In the genomic region with DNA sequence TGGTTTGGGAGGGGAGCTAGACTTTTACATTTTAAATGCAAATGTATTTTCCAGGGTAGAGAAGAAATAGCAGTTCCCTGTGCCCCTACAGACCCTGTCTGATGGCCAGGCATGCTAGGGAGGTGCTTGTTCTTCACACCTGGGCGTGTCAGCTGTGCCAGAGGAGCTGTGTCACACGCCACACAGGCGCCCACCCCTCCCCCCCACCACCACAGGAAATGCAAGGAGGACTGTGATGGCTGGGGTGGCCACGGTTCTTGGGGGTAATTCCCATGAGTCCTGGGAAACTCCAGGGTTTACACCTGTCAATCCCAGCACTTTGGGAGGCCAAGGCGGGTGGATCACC, we compare ENCODE assay signal across 11 cellular contexts.
DNase-seq lines count a peak whose midpoint lies in the region; ATAC-seq and TF ChIP-seq lines count a peak whose summit lies in the region.
"Had no signal": no experiment of that assay in that cellular context is flagged by ENCODE, and none has a peak within 500 bp of the region (broad histone marks: within the 10 kb centered on the region; RNA-seq: fewer than 3 reads in every experiment).

No MANE protein-coding gene starts in this region.

- peak overlapping the region; percentile 22 for H3K4me3 Mint-ChIP-seq in CD8-positive, alpha-beta T cell
- peak overlapping the region in 1 of 3 donors; percentile 56 for H3K4me3 Mint-ChIP-seq in T-cell
- H3K4me3 Mint-ChIP-seq in natural killer cell: peak overlapping the region; percentile 77

- H3K27me3 Mint-ChIP-seq in CD8-positive, alpha-beta T cell (ENCODE audit: low read depth): no peaks in the 10 kb centered on the region
- H3K27me3 Mint-ChIP-seq in T-cell (no peaks in the 10 kb centered on the region), natural killer cell (ENCODE audit: low read depth in 2 of 2) (no peaks in the 10 kb centered on the region)

- H3K4me1 Mint-ChIP-seq in CD8-positive, alpha-beta T cell (ENCODE audit: low read depth): peaks cover 70% of the 10 kb centered on the region
- H3K4me1 Mint-ChIP-seq in T-cell: peaks cover 68 to 79% (median 72%) of the 10 kb centered on the region in 3 donors
- peaks cover 73 to 82% of the 10 kb centered on the region in 2 donors for H3K4me1 Mint-ChIP-seq in natural killer cell

- ATAC-seq in CD8-positive, alpha-beta T cell: peak; percentile 81
- ATAC-seq in T-cell (replicated peaks in 1 of 4) (peak; percentile 71 to 84 (median 75)), natural killer cell (peak; percentile 82 to 88 (median 88)), HG03520 (IDR thresholded peaks at IDR 0.05; ENCODE audit: unreplicated experiment) (no peak), GM19035 (IDR thresholded peaks at IDR 0.05; ENCODE audit: unreplicated experiment) (no peak)

- H3K4me3 ChIP-seq in CD8-positive, alpha-beta T cell (ENCODE audit: low read depth, low read length): no peak overlapping the region

- POLR2A ChIA-PET in CD8-positive, alpha-beta T cell (lab: Charles Lee): interaction anchor here (1.0 to 1.5 kb wide), 3 partner anchors 18 to 50 kb away, joined by 3 to 4 read pairs (median 3); no protein-coding TSS in a partner anchor
- POLR2A ChIA-PET in T-cell (lab: Charles Lee): interaction anchor here in 1 of 2 donors (0.7 kb wide), 1 partner anchor 729 kb away, joined by 3 read pairs; no protein-coding TSS in a partner anchor

- H3K4me1 ChIP-seq in CD8-positive, alpha-beta T cell (ENCODE audit: insufficient read depth, low read length): peaks cover 35% of the 10 kb centered on the region

- no peak for TF ChIP-seq CTCF in CD8-positive, alpha-beta T cell (IDR thresholded peaks at IDR 0.05)
- TF ChIP-seq CTCF in natural killer cell (IDR thresholded peaks at IDR 0.05) (no peak), GM10266 (IDR thresholded peaks at IDR 0.05; ENCODE audit: control insufficient read depth, insufficient read depth, low read depth, missing control alignments) (no peak)

- no peaks in the 10 kb centered on the region for H3K9me3 ChIP-seq in CD8-positive, alpha-beta T cell (ENCODE audit: low read length)

- peak overlapping the region; percentile 75 for H3K27ac Mint-ChIP-seq in CD8-positive, alpha-beta T cell
- H3K27ac Mint-ChIP-seq in T-cell (peak overlapping the region; percentile 64 to 80), natural killer cell (peak overlapping the region; percentile 94)

- CTCF ChIA-PET in CD8-positive, alpha-beta T cell (lab: Charles Lee): interaction anchor here (0.9 to 3.1 kb wide), 27 partner anchors 8 to 744 kb away, joined by 3 to 22 read pairs (median 5); a partner anchor contains a TSS
- CTCF ChIA-PET in T-cell (lab: Charles Lee): interaction anchor here (0.6 to 2.1 kb wide), 15 partner anchors 9 to 618 kb away, joined by 3 to 12 read pairs (median 5); a partner anchor contains a TSS

- peak in 5 of 7 experiments; percentile 20 to 71 (median 34) for DNase-seq in CD8-positive, alpha-beta T cell
- peak in 32 of 34 experiments; percentile 9 to 69 (median 40) for DNase-seq in T-cell
- DNase-seq in activated gamma-delta T cell treated with anti-CD3 and anti-CD28 coated beads, Interleukin-2, amount 50 U/mL, for 16 hours (ENCODE audit: low read depth): peak; percentile 22
- peak; percentile 64 for DNase-seq in natural killer cell
- no peak for DNase-seq in GM10266 (ENCODE audit: extremely low spot score)
- DNase-seq in NOMO-1 treated with dmso at 0.1 percent for 144 hours (lab: John Stamatoyannopoulos, UW; ENCODE audit: unreplicated experiment): no peak
- DNase-seq: NCI-H446 treated with DMSO at 0.1 percent for 48 hours, SHP77 treated with DMSO at 0.1 percent for 48 hours had no signal

- H3K36me3 Mint-ChIP-seq in CD8-positive, alpha-beta T cell: peaks cover 94% of the 10 kb centered on the region
- H3K36me3 Mint-ChIP-seq in T-cell (peaks cover 72% of the 10 kb centered on the region), natural killer cell (peaks cover 49% of the 10 kb centered on the region)

- intact Hi-C loops in CD8-positive, alpha-beta T cell (cut with DNase I, micrococcal nuclease): loop anchor here (1.0 kb wide), 1 partner anchor 604 kb away; no protein-coding TSS in a partner anchor
- intact Hi-C loops in natural killer cell (cut with micrococcal nuclease): loop anchor here (1.0 kb wide), 1 partner anchor 604 kb away; no protein-coding TSS in a partner anchor

- H3K27ac ChIP-seq in CD8-positive, alpha-beta T cell (ENCODE audit: low read depth, low read length): no peak overlapping the region
- H3K27ac ChIP-seq: brain microvascular endothelial cell had no signal

- no peaks in the 10 kb centered on the region for H3K27me3 ChIP-seq in CD8-positive, alpha-beta T cell (ENCODE audit: insufficient read depth, low read length)
- H3K27me3 ChIP-seq: brain microvascular endothelial cell had no signal

- H3K36me3 ChIP-seq in CD8-positive, alpha-beta T cell (ENCODE audit: insufficient read depth, low read length): peaks cover 61% of the 10 kb centered on the region

- H3K9me3 Mint-ChIP-seq in CD8-positive, alpha-beta T cell: no peaks in the 10 kb centered on the region
- H3K9me3 Mint-ChIP-seq in T-cell: no peaks in the 10 kb centered on the region
- H3K9me3 Mint-ChIP-seq in natural killer cell: no peaks in the 10 kb centered on the region

Comparison
In these comparisons a context has a peak if more than half of its experiments do, and no peak if none do; other contexts are left out.
1. ATAC-seq: peak in CD8-positive, alpha-beta T cell (single experiment), T-cell (4 of 4) and natural killer cell (3 of 3); none in HG03520 (single experiment) and GM19035 (single experiment).
2. DNase-seq: peak in CD8-positive, alpha-beta T cell (5 of 7), T-cell (32 of 34), activated gamma-delta T cell treated with anti-CD3 and anti-CD28 coated beads, Interleukin-2, amount 50 U/mL, for 16 hours (single experiment) and natural killer cell (single experiment); none in GM10266 (single experiment) and NOMO-1 treated with dmso at 0.1 percent for 144 hours (single experiment).
3. Peak in every context shown above with its lines, with median percentiles within 50 percentile points of each other: H3K27ac Mint-ChIP-seq.